Comparison of ENCODE assay signal across 8 cellular contexts in the genomic region with DNA sequence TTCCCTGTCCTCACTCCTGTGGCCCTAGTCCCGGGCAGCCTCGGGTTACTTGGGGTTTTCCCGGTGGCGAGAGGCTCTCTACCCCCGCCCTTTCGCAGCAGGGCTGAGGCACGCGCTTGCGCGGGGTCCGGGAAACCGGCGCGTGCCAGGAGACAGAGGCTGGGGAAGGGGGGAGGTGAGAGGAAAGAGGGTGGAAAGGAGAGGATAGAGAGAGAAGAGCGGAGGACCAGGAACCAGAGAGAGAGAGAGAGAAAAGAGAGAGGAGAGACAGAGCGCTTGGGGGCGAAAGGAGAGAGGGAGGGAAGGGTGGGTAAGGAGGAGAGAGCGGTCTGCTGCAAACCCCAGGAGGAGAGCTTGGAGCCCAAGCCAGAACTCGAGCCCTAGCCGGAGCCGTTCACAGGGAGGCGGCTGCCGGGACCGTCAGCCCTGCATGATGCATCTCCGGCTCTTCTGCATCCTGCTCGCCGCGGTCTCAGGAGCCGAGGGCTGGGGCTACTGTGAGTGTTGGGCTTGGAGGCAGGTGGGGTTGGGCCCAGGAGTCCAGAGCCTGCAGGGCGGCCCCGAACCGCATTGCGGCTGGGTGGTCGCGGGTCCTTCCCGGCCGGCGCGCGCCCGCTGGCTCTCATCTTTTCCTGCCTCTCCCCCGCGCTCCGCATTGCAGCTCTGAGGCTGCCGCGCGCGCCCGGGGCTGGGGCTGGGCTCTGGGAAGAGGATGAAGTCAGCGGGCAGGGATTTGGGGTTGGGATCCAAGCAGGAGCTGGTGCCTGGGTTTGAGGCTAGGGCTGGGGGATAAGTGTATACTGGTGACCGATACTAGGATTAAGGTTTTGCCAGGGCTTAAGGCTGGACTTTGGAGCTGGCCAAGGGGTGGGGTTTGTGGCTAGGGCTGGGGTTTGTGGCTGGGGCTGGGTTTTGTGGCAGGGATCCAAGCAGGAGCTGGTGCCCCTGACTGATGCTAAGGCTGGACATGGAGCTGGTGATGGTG. TPM values are rescaled to one million over a fixed set of nuclear protein-coding genes. Genes with fewer than 3 reads are reported as not detected.
DNase-seq lines count a peak whose midpoint lies in the region; ATAC-seq and TF ChIP-seq lines count a peak whose summit lies in the region.

Gene CNTNAP1 (plus strand): TSS at position 132 of the 985 bp plus-strand sequence. CDS start 299 bp downstream, at position 431.

- H3K27ac ChIP-seq in ectodermal cell (ENCODE audit: insufficient read depth, low read depth, low read length, poor library complexity, severe bottlenecking) = peak within 1 kb of the TSS; percentile 46
- H3K27ac ChIP-seq in lung (ENCODE audit: low read depth in 1 of 2, low read length in 1 of 2) = no peak within 1 kb of the TSS
- peak within 1 kb of the TSS; percentile 52 to 61 for H3K27ac ChIP-seq in thoracic aorta

- ATAC-seq in T-cell (replicated peaks in 1 of 4) (peak in 1 of 4 experiments; percentile 18), lung (ENCODE audit: insufficient read depth, low FRiP score) (no peak), thoracic aorta (ENCODE audit: insufficient number of reproducible peaks, low FRiP score, low read depth) (no peak), HG03439 (IDR thresholded peaks at IDR 0.05; ENCODE audit: unreplicated experiment) (no peak), GM21367 (IDR thresholded peaks at IDR 0.05; ENCODE audit: unreplicated experiment) (no peak)

- peak within 1 kb of the TSS; percentile 55 to 87 (median 65) for H3K4me3 Mint-ChIP-seq in T-cell

- peaks cover 41 to 56% (median 51%) of the 10 kb centered on the region in 3 donors for H3K4me1 Mint-ChIP-seq in T-cell

- H3K36me3 ChIP-seq in ectodermal cell (ENCODE audit: control insufficient read depth, insufficient read depth, low read length) (peaks cover 10% of the 10 kb centered on the region), lung (ENCODE audit: control insufficient read depth in 2 of 2, insufficient read depth in 2 of 2, low read length in 2 of 2) (peaks cover 0 to 1% of the 10 kb centered on the region in 2 donors), thoracic aorta (peaks cover 4% of the 10 kb centered on the region)

- H3K9me3 ChIP-seq in ectodermal cell (ENCODE audit: control insufficient read depth, low read length) (no peaks in the 10 kb centered on the region), lung (ENCODE audit: control insufficient read depth in 2 of 2, insufficient read depth in 1 of 2, low read length in 1 of 2) (no peaks in the 10 kb centered on the region), thoracic aorta (no peaks in the 10 kb centered on the region)

- POLR2A ChIA-PET in T-cell (lab: Charles Lee) = interaction anchor here (0.5 to 0.7 kb wide), 3 partner anchors 15 to 81 kb away, joined by 3 to 15 read pairs (median 4); no protein-coding TSS in a partner anchor

- H3K4me1 ChIP-seq in ectodermal cell (ENCODE audit: control insufficient read depth, insufficient read depth, low read length) = peaks cover 23% of the 10 kb centered on the region
- H3K4me1 ChIP-seq in lung (ENCODE audit: control insufficient read depth in 2 of 2, insufficient read depth in 2 of 2, low read length in 2 of 2) = peaks cover 8 to 19% of the 10 kb centered on the region in 2 donors
- H3K4me1 ChIP-seq in thoracic aorta (ENCODE audit: control insufficient read depth in 1 of 2, low read depth in 2 of 2) = peaks cover 32 to 48% of the 10 kb centered on the region in 2 donors

- peaks cover 24 to 42% of the 10 kb centered on the region in 2 donors for H3K27me3 Mint-ChIP-seq in T-cell

- peak within 1 kb of the TSS; percentile 77 for H3K4me3 ChIP-seq in ectodermal cell (ENCODE audit: insufficient read depth, low read depth, low read length)
- peak within 1 kb of the TSS; percentile 33 for H3K4me3 ChIP-seq in lung
- H3K4me3 ChIP-seq in thoracic aorta = peak within 1 kb of the TSS; percentile 71

- 0 to 1% methylated on average over 51 of the region's 51 CpGs for WGBS in ectodermal cell, 2 experiments
- WGBS in lung, 2 donors = 1% methylated on average over 39 to 51 of the region's 51 CpGs

- H3K36me3 Mint-ChIP-seq in T-cell = no peaks in the 10 kb centered on the region

- DNase-seq in Daoy (ENCODE audit: low read depth) = peak; percentile 80
- peak; percentile 90 for DNase-seq in HuH-7.5 (ENCODE audit: low spot score)
- peak in 4 of 34 experiments; percentile 29 to 33 (median 32) for DNase-seq in T-cell
- no peak for DNase-seq in lung (ENCODE audit: low spot score)
- DNase-seq in thoracic aorta (ENCODE audit: low spot score) = no peak

- peaks cover 16% of the 10 kb centered on the region for H3K27me3 ChIP-seq in ectodermal cell (ENCODE audit: control insufficient read depth, insufficient read depth, low read length, poor library complexity, severe bottlenecking)
- H3K27me3 ChIP-seq in lung (ENCODE audit: control insufficient read depth, insufficient read depth) = no peaks in the 10 kb centered on the region
- H3K27me3 ChIP-seq in thoracic aorta (replicated peaks; ENCODE audit: insufficient read depth) = no peaks in the 10 kb centered on the region

- no peak for TF ChIP-seq CTCF in lung (IDR thresholded peaks at IDR 0.05; ENCODE audit: control extremely low read depth, extremely low read depth)
- no peak for TF ChIP-seq CTCF in thoracic aorta (IDR thresholded peaks at IDR 0.05)

- H3K9me3 Mint-ChIP-seq in T-cell = no peaks in the 10 kb centered on the region

- peak within 1 kb of the TSS; percentile 16 to 69 for H3K27ac Mint-ChIP-seq in T-cell

- CTCF ChIA-PET in T-cell (lab: Charles Lee) = interaction anchor here in 1 of 2 donors (1.3 kb wide), 1 partner anchor 105 kb away, joined by 4 read pairs; the partner anchor contains the start of gene PSMC3IP

RNA-seq across cellular contexts. Expression of gene CNTNAP1, which starts in this region (rescaled TPM):
- total RNA-seq in Daoy (2014; rRNA removed; shearing (Covaris generic)) = 2.1 and 7.4 TPM in 2 replicates
- total RNA-seq in T-cell = 10 to 100 TPM in 1 of 5 donors, 1 to 10 TPM in 4; 2.2 to 18.3 (median 3.0) TPM
- polyA plus RNA-seq in ectodermal cell (2013, experiment 1 of 4) = 39.2 TPM
- 40.5 TPM for polyA plus RNA-seq in ectodermal cell (2013, experiment 2 of 4)
- 32.3 TPM for polyA plus RNA-seq in ectodermal cell (2013, experiment 3 of 4)
- 34.2 TPM for polyA plus RNA-seq in ectodermal cell (2013, experiment 4 of 4)
- 10 to 100 TPM in 1 of 2 donors, 1 to 10 TPM in 1; 9.9 to 12.5 TPM for total RNA-seq in lung
- polyA plus RNA-seq in lung = 1 to 10 TPM; 2.9 to 5.4 TPM
- 10 to 100 TPM in 1 of 2 donors, 1 to 10 TPM in 1; 9.1 to 19.6 TPM for total RNA-seq in thoracic aorta

Comparison
In these comparisons a context has a peak if more than half of its experiments do, and no peak if none do; other contexts are left out.
1. DNase-seq: peak in Daoy (single experiment) and HuH-7.5 (single experiment); none in lung (single experiment) and thoracic aorta (single experiment).
2. H3K27ac ChIP-seq: peak in ectodermal cell (single experiment) and thoracic aorta (2 of 2); none in lung (0 of 2).
3. Peak in every context shown above with its lines, with median percentiles within 50 percentile points of each other: H3K4me3 ChIP-seq.